Comparison of ENCODE assay signal across 16 cellular contexts in genomic region chr18:48818329-48819254, GRCh38.
DNase-seq lines count a peak whose midpoint lies in the region; ATAC-seq and TF ChIP-seq lines count a peak whose summit lies in the region.
"Had no signal": no experiment of that assay in that cellular context is flagged by ENCODE, and none has a peak within 500 bp of the region (broad histone marks: within the 10 kb centered on the region; RNA-seq: fewer than 3 reads in every experiment).

No MANE protein-coding gene starts in this region.

- H3K9me3 Mint-ChIP-seq in stimulated activated effector memory CD8-positive, alpha-beta T cell treated with anti-CD3 and anti-CD28 coated beads, Interleukin-12 subunit alpha, Interleukin-12 subunit beta, amount 100 ng/mL, for 72 hours: no peaks in the 10 kb centered on the region
- H3K9me3 Mint-ChIP-seq: CD4-positive, alpha-beta T cell had no signal

- TF ChIP-seq POLR2A in adrenal gland (IDR thresholded peaks at IDR 0.05): no peak

- TF ChIP-seq CTCF in Panc1 (IDR thresholded peaks at IDR 0.05): no peak
- TF ChIP-seq CTCF in adrenal gland (IDR thresholded peaks at IDR 0.05): no peak

- no peak overlapping the region for H3K4me3 ChIP-seq in Panc1 (ENCODE audit: low read depth in 2 of 2, low read length in 2 of 2)
- H3K4me3 ChIP-seq in adrenal gland: no peak overlapping the region
- H3K4me3 ChIP-seq: SJSA1 had no signal

- peak overlapping the region; percentile 89 for H3K27ac Mint-ChIP-seq in stimulated activated effector memory CD8-positive, alpha-beta T cell treated with anti-CD3 and anti-CD28 coated beads, Interleukin-12 subunit alpha, Interleukin-12 subunit beta, amount 100 ng/mL, for 72 hours
- H3K27ac Mint-ChIP-seq: CD4-positive, alpha-beta T cell had no signal

- CTCF ChIA-PET in Panc1 (lab: Charles Lee): no interaction called here

- ATAC-seq in Panc1 (no peak), GM18498 (IDR thresholded peaks at IDR 0.05; ENCODE audit: unreplicated experiment) (no peak)
- ATAC-seq in stimulated activated effector memory CD8-positive, alpha-beta T cell treated with anti-CD3 and anti-CD28 coated beads, Interleukin-12 subunit alpha, Interleukin-12 subunit beta, amount 100 ng/mL, for 72 hours: no peak

- 85 to 93% (median 92%) methylated on average over 18 of the region's 18 CpGs for WGBS in adrenal gland, 4 donors

- TSS peak; percentile 45 for BruUV-seq in Panc1 (replicated peaks; lab: Mats Ljungman, UMichigan)

- intact Hi-C loops in Panc1 (cut with micrococcal nuclease; ENCODE audit: unreplicated experiment): no loop called here
- intact Hi-C loops in adrenal gland (cut with DNase I): no loop called here

- POLR2A ChIA-PET in Panc1 (lab: Charles Lee): no interaction called here

- H3K36me3 Mint-ChIP-seq in stimulated activated effector memory CD8-positive, alpha-beta T cell treated with anti-CD3 and anti-CD28 coated beads, Interleukin-12 subunit alpha, Interleukin-12 subunit beta, amount 100 ng/mL, for 72 hours: peaks cover 40% of the 10 kb centered on the region

- H3K4me3 Mint-ChIP-seq in stimulated activated effector memory CD8-positive, alpha-beta T cell treated with anti-CD3 and anti-CD28 coated beads, Interleukin-12 subunit alpha, Interleukin-12 subunit beta, amount 100 ng/mL, for 72 hours: peak overlapping the region; percentile 4
- H3K4me3 Mint-ChIP-seq: CD4-positive, alpha-beta T cell had no signal

- H3K27me3 ChIP-seq in Panc1 (ENCODE audit: control insufficient read depth, insufficient read depth, low read length) (no peaks in the 10 kb centered on the region), adrenal gland (no peaks in the 10 kb centered on the region), layer of hippocampus (ENCODE audit: control insufficient read depth, insufficient read depth, low read length) (no peaks in the 10 kb centered on the region)
- H3K27me3 ChIP-seq: SJSA1 had no signal

- no peak for DNase-seq in Panc1 (ENCODE audit: low read depth, low spot score)
- peak in 5 of 7 donors; percentile 1 to 29 (median 9) for DNase-seq in adrenal gland
- peak in 1 of 2 donors; percentile 47 for DNase-seq in stimulated activated effector memory CD8-positive, alpha-beta T cell treated with anti-CD3 and anti-CD28 coated beads, Interleukin-12 subunit alpha, Interleukin-12 subunit beta, amount 100 ng/mL, for 72 hours (ENCODE audit: low spot score in 2 of 2)
- DNase-seq in SKM-1 (lab: John Stamatoyannopoulos, UW; ENCODE audit: unreplicated experiment): no peak
- DNase-seq in SHP77 (lab: John Stamatoyannopoulos, UW): no peak
- no peak for DNase-seq in amniotic stem cell (lab: John Stamatoyannopoulos, UW)
- DNase-seq: activated naive CD4-positive, alpha-beta T cell; GF-D8; MV-4-11; NCI-H524 treated with DMSO at 0.1 percent for 48 hours; stimulated activated CD4-positive, alpha-beta T cell treated with anti-CD3 and anti-CD28 coated beads, Interleukin-1b, Interleukin-23, amount 100 ng/mL, for 48 hours; stimulated activated naive CD4-positive, alpha-beta T cell treated with Interleukin-2 at 50 U/mL for 16 hours had no signal

- in situ Hi-C loops in Panc1 (cut with HindIII; ENCODE audit: low pct_unique_long_range_greater_than_20kb, low sequenced_read_pairs): no loop called here

- peaks cover 89% of the 10 kb centered on the region for H3K4me1 Mint-ChIP-seq in stimulated activated effector memory CD8-positive, alpha-beta T cell treated with anti-CD3 and anti-CD28 coated beads, Interleukin-12 subunit alpha, Interleukin-12 subunit beta, amount 100 ng/mL, for 72 hours

- H3K4me1 ChIP-seq in Panc1 (ENCODE audit: control insufficient read depth, insufficient read depth, low read length) (no peaks in the 10 kb centered on the region), adrenal gland (replicated peaks in 1 of 2) (peaks cover 0 to 8% of the 10 kb centered on the region in 2 donors)

- H3K36me3 ChIP-seq in Panc1 (ENCODE audit: control insufficient read depth, insufficient read depth, low read length) (no peaks in the 10 kb centered on the region), adrenal gland (replicated peaks in 1 of 2) (peaks cover 0 to 21% of the 10 kb centered on the region in 2 donors)

- H3K9me3 ChIP-seq in Panc1 (ENCODE audit: control insufficient read depth, insufficient read depth, low read depth, low read length) (no peaks in the 10 kb centered on the region), adrenal gland (replicated peaks in 1 of 3) (no peaks in the 10 kb centered on the region)
- H3K9me3 ChIP-seq: SJSA1 had no signal

- H3K27ac ChIP-seq in Panc1 (ENCODE audit: low read length) (no peak overlapping the region), adrenal gland (no peak overlapping the region), layer of hippocampus (ENCODE audit: low read depth, low read length) (peak overlapping the region; percentile 60)
- H3K27ac ChIP-seq: SJSA1 had no signal

Comparison
In these comparisons a context has a peak if more than half of its experiments do, and no peak if none do; other contexts are left out.
1. DNase-seq: peak in adrenal gland (5 of 7); none in Panc1 (single experiment), SKM-1 (single experiment), SHP77 (0 of 2) and amniotic stem cell (single experiment).